Comparison of ENCODE assay signal across 12 cellular contexts in the genomic region with DNA sequence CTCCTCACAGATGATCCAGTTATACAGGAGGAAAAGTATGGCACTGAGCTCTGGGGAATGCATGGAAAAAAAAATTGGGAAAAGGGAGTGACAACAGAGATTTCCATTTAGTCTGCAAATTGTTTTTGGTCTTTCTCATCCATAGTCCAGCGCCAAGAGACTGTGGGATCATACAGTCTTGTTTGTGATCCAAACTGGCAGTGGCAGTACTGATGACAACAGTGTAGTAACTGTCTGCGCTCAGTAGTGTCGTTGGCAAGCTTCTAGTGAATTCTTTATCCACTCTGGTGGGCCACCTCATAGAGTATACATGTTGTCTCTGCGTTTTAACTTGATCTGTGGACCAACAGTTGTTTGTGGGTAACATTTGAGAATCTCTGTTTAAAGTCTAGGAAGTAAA. TPM values are rescaled to one million over a fixed set of nuclear protein-coding genes. Genes with fewer than 3 reads are reported as not detected.
DNase-seq lines count a peak whose midpoint lies in the region; ATAC-seq and TF ChIP-seq lines count a peak whose summit lies in the region.
"Had no signal": no experiment of that assay in that cellular context is flagged by ENCODE, and none has a peak within 500 bp of the region (broad histone marks: within the 10 kb centered on the region; RNA-seq: fewer than 3 reads in every experiment).

No MANE protein-coding gene starts in this region.

- H3K4me3 ChIP-seq in Karpas-422 (ENCODE audit: low read length) = no peak overlapping the region
- H3K4me3 ChIP-seq in lower lobe of right lung = no peak overlapping the region
- no peak overlapping the region for H3K4me3 ChIP-seq in smooth muscle cell
- no peak overlapping the region for H3K4me3 ChIP-seq in OCI-LY7 (ENCODE audit: low read depth, low read length, poor library complexity, severe bottlenecking)
- H3K4me3 ChIP-seq: SJCRH30 had no signal

- H3K4me1 Mint-ChIP-seq in chondrocyte (ENCODE audit: low read depth) = peaks cover 19% of the 10 kb centered on the region

- H4K20me1 ChIP-seq in Karpas-422 (ENCODE audit: insufficient read depth, low read depth, low read length) = no peaks in the 10 kb centered on the region
- peaks cover 6% of the 10 kb centered on the region for H4K20me1 ChIP-seq in smooth muscle cell (ENCODE audit: low read depth)
- no peaks in the 10 kb centered on the region for H4K20me1 ChIP-seq in OCI-LY7 (ENCODE audit: insufficient read depth, low read length)

- no peak overlapping the region for H3K9ac ChIP-seq in Karpas-422 (ENCODE audit: low read length)
- H3K9ac ChIP-seq in smooth muscle cell (ENCODE audit: low read depth) = peak overlapping the region; percentile 52

- no peak overlapping the region for H2AFZ ChIP-seq in Karpas-422 (ENCODE audit: low read length)
- H2AFZ ChIP-seq in smooth muscle cell (ENCODE audit: low read depth) = no peak overlapping the region
- H2AFZ ChIP-seq in OCI-LY7 (ENCODE audit: low read length) = no peak overlapping the region

- DNase-seq in Karpas-422 = no peak
- no peak for DNase-seq in chondrocyte (ENCODE audit: low spot score)
- DNase-seq in lower lobe of right lung = no peak
- no peak for DNase-seq in smooth muscle cell (lab: John Stamatoyannopoulos, UW; ENCODE audit: unreplicated experiment)
- DNase-seq in OCI-LY7 (ENCODE audit: low spot score) = no peak
- DNase-seq in T-helper 1 cell = no peak
- DNase-seq in OCI-M2 (lab: John Stamatoyannopoulos, UW; ENCODE audit: unreplicated experiment) = no peak
- DNase-seq: activated T-cell treated with anti-CD3 and anti-CD28 coated beads for 4 hours, NCI-H1436, NCI-H748 treated with DMSO at 0.1 percent for 48 hours, retina, SJCRH30 had no signal

- H3K36me3 Mint-ChIP-seq in chondrocyte (ENCODE audit: low read depth) = no peaks in the 10 kb centered on the region

- no peak overlapping the region for H3K4me2 ChIP-seq in Karpas-422 (ENCODE audit: low read depth, low read length, poor library complexity, severe bottlenecking)
- peak overlapping the region; percentile 83 for H3K4me2 ChIP-seq in smooth muscle cell
- H3K4me2 ChIP-seq in OCI-LY7 (ENCODE audit: low read length) = no peak overlapping the region

- H3K27ac ChIP-seq in Karpas-422 (ENCODE audit: low read length) (peak overlapping the region; percentile 3; the same call in 1 of the 2 replicates), lower lobe of right lung (no peak overlapping the region), smooth muscle cell (ENCODE audit: low read depth) (peak overlapping the region; percentile 98), OCI-LY7 (ENCODE audit: low read depth, low read length, poor library complexity, severe bottlenecking) (no peak overlapping the region)
- H3K27ac ChIP-seq: SJCRH30 had no signal

- peak; percentile 40 to 48 for ATAC-seq in lower lobe of right lung

- BruUV-seq in OCI-LY7 (replicated peaks; lab: Mats Ljungman, UMichigan) = no TSS peak

- H3K4me3 Mint-ChIP-seq in chondrocyte (ENCODE audit: unreplicated experiment) = no peak overlapping the region

- H3K9me3 Mint-ChIP-seq in chondrocyte (ENCODE audit: low read depth) = peaks cover 4% of the 10 kb centered on the region

- no peaks in the 10 kb centered on the region for H3K9me2 ChIP-seq in Karpas-422 (replicated peaks; ENCODE audit: insufficient read depth, low read length)
- no peaks in the 10 kb centered on the region for H3K9me2 ChIP-seq in OCI-LY7 (ENCODE audit: insufficient read depth, low read length)

- CTCF ChIA-PET in OCI-LY7 (lab: Charles Lee; ENCODE audit: unreplicated experiment) = no interaction called here

- H3K36me3 ChIP-seq in Karpas-422 (ENCODE audit: insufficient read depth, low read length) (peaks cover 55% of the 10 kb centered on the region), lower lobe of right lung (no peaks in the 10 kb centered on the region), smooth muscle cell (ENCODE audit: low read depth) (no peaks in the 10 kb centered on the region), OCI-LY7 (ENCODE audit: insufficient read depth, low read length) (no peaks in the 10 kb centered on the region)
- H3K36me3 ChIP-seq: SJCRH30 had no signal

- no peaks in the 10 kb centered on the region for H3K27me3 Mint-ChIP-seq in chondrocyte (ENCODE audit: low read depth)

- peaks cover 92% of the 10 kb centered on the region for H3K4me1 ChIP-seq in Karpas-422 (ENCODE audit: low read length)
- peaks cover 34% of the 10 kb centered on the region for H3K4me1 ChIP-seq in lower lobe of right lung
- peaks cover 45% of the 10 kb centered on the region for H3K4me1 ChIP-seq in smooth muscle cell (ENCODE audit: low read depth)
- H3K4me1 ChIP-seq in OCI-LY7 (ENCODE audit: insufficient read depth, low read length, poor library complexity, severe bottlenecking) = peaks cover 46% of the 10 kb centered on the region
- H3K4me1 ChIP-seq: SJCRH30 had no signal

- TF ChIP-seq CTCF in chondrocyte (IDR thresholded peaks at IDR 0.05) (no peak), lower lobe of right lung (IDR thresholded peaks at IDR 0.05) (no peak), smooth muscle cell (IDR thresholded peaks at IDR 0.05; ENCODE audit: borderline replicate concordance, insufficient read depth, poor library complexity, severe bottlenecking) (no peak), OCI-LY7 (conservative IDR thresholded peaks at IDR 0.05; ENCODE audit: low read length) (no peak)

- peaks cover 6% of the 10 kb centered on the region for H3F3A ChIP-seq in smooth muscle cell (ENCODE audit: low read depth)

- 54% methylated on average over 4 of the region's 4 CpGs for WGBS in smooth muscle cell (ENCODE audit: low lambda C conversion rate)

- H3K27me3 ChIP-seq in Karpas-422 (ENCODE audit: low read length) (no peaks in the 10 kb centered on the region), lower lobe of right lung (ENCODE audit: low read depth) (no peaks in the 10 kb centered on the region), smooth muscle cell (ENCODE audit: low read depth) (no peaks in the 10 kb centered on the region)
- H3K27me3 ChIP-seq: SJCRH30 had no signal

- intact Hi-C loops in lower lobe of right lung (cut with DNase I) (no loop called here), OCI-LY7 (cut with micrococcal nuclease; ENCODE audit: unreplicated experiment) (no loop called here)

- POLR2A ChIA-PET in OCI-LY7 (lab: Charles Lee) = interaction anchor here (0.6 to 1.1 kb wide), 3 partner anchors 11 to 189 kb away, joined by 3 read pairs; no protein-coding TSS in a partner anchor

- H3K9me3 ChIP-seq in Karpas-422 (ENCODE audit: low read length) = no peaks in the 10 kb centered on the region
- no peaks in the 10 kb centered on the region for H3K9me3 ChIP-seq in lower lobe of right lung
- no peaks in the 10 kb centered on the region for H3K9me3 ChIP-seq in smooth muscle cell (replicated peaks; ENCODE audit: low read depth)
- H3K9me3 ChIP-seq in OCI-LY7 (ENCODE audit: low read length) = no peaks in the 10 kb centered on the region
- H3K9me3 ChIP-seq: SJCRH30 had no signal

- H3K79me2 ChIP-seq in Karpas-422 (ENCODE audit: low read length) (peaks cover 100% of the 10 kb centered on the region), smooth muscle cell (ENCODE audit: low read depth) (peaks cover 84% of the 10 kb centered on the region), OCI-LY7 (ENCODE audit: insufficient read depth, low read depth, low read length) (peaks cover 14% of the 10 kb centered on the region; the same call in 1 of the 2 replicates)

- H3K27ac Mint-ChIP-seq in chondrocyte (ENCODE audit: unreplicated experiment) = peak overlapping the region; percentile 52

RNA-seq across cellular contexts. Expression of a gene that starts 37.9 kb away (rescaled TPM):
- 172 and 259 TPM in 2 replicates for total RNA-seq in Karpas-422 (2014; rRNA removed; shearing (Covaris generic); ENCODE audit: low replicate concordance)
- 209 to 255 TPM (median 228 TPM) in 3 replicates for total RNA-seq in chondrocyte
- 57.2 TPM for total RNA-seq in lower lobe of right lung
- total RNA-seq in smooth muscle cell = 151 and 193 TPM in 2 replicates
- polyA plus RNA-seq in smooth muscle cell = 195 and 217 TPM in 2 replicates
- 22.0 and 27.7 TPM in 2 replicates for total RNA-seq in OCI-LY7 (2014; rRNA removed; shearing (Covaris generic))
- 32.8 and 37.2 TPM in 2 replicates for total RNA-seq in OCI-LY7 (2022)

Comparison
In these comparisons a context has a peak if more than half of its experiments do, and no peak if none do; other contexts are left out.
1. H3K27ac ChIP-seq: peak in Karpas-422 (single experiment) and smooth muscle cell (single experiment); none in lower lobe of right lung (single experiment) and OCI-LY7 (single experiment).